ENCODE assay signal across 1 cellular context in genomic region chr17:49788443-49789277, GRCh38.
A peak's percentile ranks its signal among the peaks of the same experiment; 100 is the strongest.
TF ChIP-seq lines count a peak whose summit lies in the region.

KAT7 (plus strand) TSS chr17:49788681; CDS start chr17:49788835, 154 bp downstream.

TF ChIP-seq in HepG2, 621 proteins besides CTCF, POLR2A, EP300 and RAD21 (continued from another document and continues in another):
- TF ChIP-seq ZBTB40 (IDR thresholded peaks at IDR 0.05) (no peak), ZBTB40 (CRISPR knock-in tag; IDR thresholded peaks at IDR 0.05) (peak; percentile 91), XRCC5 (optimal IDR thresholded peaks at IDR 0.05; ENCODE audit: low read length) (no peak), ATF7 (IDR thresholded peaks at IDR 0.05) (no peak), ATF7 (CRISPR knock-in tag; IDR thresholded peaks at IDR 0.05) (peak; percentile 46; the same call in 1 of the 2 replicates), ZBTB3 (CRISPR knock-in tag; IDR thresholded peaks at IDR 0.05; ENCODE audit: borderline replicate concordance, low read depth) (0 out of 2 replicates have a peak, but pooled peaks have one; percentile 66), CHD4 (IDR thresholded peaks at IDR 0.05; ENCODE audit: borderline replicate concordance, low read length) (peak; percentile 74; the same call in 1 of the 2 replicates), ESRRA (CRISPR knock-in tag; IDR thresholded peaks at IDR 0.05; ENCODE audit: low read depth) (peak; percentile 15; the same call in 1 of the 2 replicates), ZNF503 (CRISPR knock-in tag; IDR thresholded peaks at IDR 0.05) (peak; percentile 47; the same call in 1 of the 2 replicates), ZNF572 (CRISPR knock-in tag; IDR thresholded peaks at IDR 0.05) (peak; percentile 91; the same call in 1 of the 2 replicates), TFDP2 (CRISPR knock-in tag; IDR thresholded peaks at IDR 0.05) (peak; percentile 91), HNRNPLL (IDR thresholded peaks at IDR 0.05; ENCODE audit: low read depth, low read length, poor library complexity, severe bottlenecking) (peak; percentile 62), ARID5B (CRISPR knock-in tag; IDR thresholded peaks at IDR 0.05) (peak; percentile 76), ZNF24 (IDR thresholded peaks at IDR 0.05) (no peak), ZNF354B (CRISPR knock-in tag; IDR thresholded peaks at IDR 0.05) (no peak), DBP (CRISPR knock-in tag; IDR thresholded peaks at IDR 0.05; ENCODE audit: not compliant biosample characterization) (peak; percentile 81), ZNF629 (CRISPR knock-in tag; conservative IDR thresholded peaks at IDR 0.05) (no peak), KAT7 (CRISPR knock-in tag; IDR thresholded peaks at IDR 0.05; ENCODE audit: borderline replicate concordance) (peak; percentile 77; the same call in 1 of the 2 replicates), ZNF576 (CRISPR knock-in tag; IDR thresholded peaks at IDR 0.05) (0 out of 2 replicates have a peak, but pooled peaks have one; percentile 72), MLXIP (CRISPR knock-in tag; IDR thresholded peaks at IDR 0.05; ENCODE audit: borderline replicate concordance) (0 out of 2 replicates have a peak, but pooled peaks have one; percentile 51), SP2 (CRISPR knock-in tag; IDR thresholded peaks at IDR 0.05) (peak; percentile 97), RBFOX2 (IDR thresholded peaks at IDR 0.05; ENCODE audit: low read depth, low read length) (peak; percentile 99), ZNF138 (CRISPR knock-in tag; IDR thresholded peaks at IDR 0.05; ENCODE audit: low read depth) (0 out of 2 replicates have a peak, but pooled peaks have one; percentile 75), TRIM24 (CRISPR knock-in tag; IDR thresholded peaks at IDR 0.05) (no peak), HBP1 (CRISPR knock-in tag; IDR thresholded peaks at IDR 0.05; ENCODE audit: low read depth) (peak; percentile 61; the same call in 1 of the 2 replicates), SUZ12 (IDR thresholded peaks at IDR 0.05; ENCODE audit: low read depth, low read length) (peak; percentile 74), MLLT10 (CRISPR knock-in tag; IDR thresholded peaks at IDR 0.05) (no peak), WIZ (CRISPR knock-in tag; IDR thresholded peaks at IDR 0.05) (peak; percentile 80; the same call in 1 of the 2 replicates), TRAFD1 (CRISPR knock-in tag; IDR thresholded peaks at IDR 0.05; ENCODE audit: borderline replicate concordance) (peak; percentile 85; the same call in 1 of the 2 replicates), SNAPC5 (CRISPR knock-in tag; IDR thresholded peaks at IDR 0.05; ENCODE audit: borderline replicate concordance) (no peak; the same call in 1 of the 2 replicates)
